In genomic region chr11:129289350-129290040, GRCh38 we compare ENCODE assay signal across 1 cellular context.
TF ChIP-seq lines count a peak whose summit lies in the region.

No MANE protein-coding gene starts in this region.

TF ChIP-seq in HepG2, 621 proteins besides CTCF, POLR2A, EP300 and RAD21:
- TF ChIP-seq ARID5B (CRISPR knock-in tag; IDR thresholded peaks at IDR 0.05) (no peak), ZSCAN22 (CRISPR knock-in tag; IDR thresholded peaks at IDR 0.05) (no peak), ZNF720 (CRISPR knock-in tag; IDR thresholded peaks at IDR 0.05) (no peak), ZNF7 (CRISPR knock-in tag; IDR thresholded peaks at IDR 0.05) (no peak), GFI1 (CRISPR knock-in tag; IDR thresholded peaks at IDR 0.05; ENCODE audit: borderline replicate concordance) (no peak), NFIC (IDR thresholded peaks at IDR 0.05; ENCODE audit: low read length) (no peak), PAX8 (CRISPR knock-in tag; IDR thresholded peaks at IDR 0.05; ENCODE audit: borderline replicate concordance) (no peak), SSRP1 (CRISPR knock-in tag; IDR thresholded peaks at IDR 0.05) (no peak)
- TF ChIP-seq, protein P1, sequence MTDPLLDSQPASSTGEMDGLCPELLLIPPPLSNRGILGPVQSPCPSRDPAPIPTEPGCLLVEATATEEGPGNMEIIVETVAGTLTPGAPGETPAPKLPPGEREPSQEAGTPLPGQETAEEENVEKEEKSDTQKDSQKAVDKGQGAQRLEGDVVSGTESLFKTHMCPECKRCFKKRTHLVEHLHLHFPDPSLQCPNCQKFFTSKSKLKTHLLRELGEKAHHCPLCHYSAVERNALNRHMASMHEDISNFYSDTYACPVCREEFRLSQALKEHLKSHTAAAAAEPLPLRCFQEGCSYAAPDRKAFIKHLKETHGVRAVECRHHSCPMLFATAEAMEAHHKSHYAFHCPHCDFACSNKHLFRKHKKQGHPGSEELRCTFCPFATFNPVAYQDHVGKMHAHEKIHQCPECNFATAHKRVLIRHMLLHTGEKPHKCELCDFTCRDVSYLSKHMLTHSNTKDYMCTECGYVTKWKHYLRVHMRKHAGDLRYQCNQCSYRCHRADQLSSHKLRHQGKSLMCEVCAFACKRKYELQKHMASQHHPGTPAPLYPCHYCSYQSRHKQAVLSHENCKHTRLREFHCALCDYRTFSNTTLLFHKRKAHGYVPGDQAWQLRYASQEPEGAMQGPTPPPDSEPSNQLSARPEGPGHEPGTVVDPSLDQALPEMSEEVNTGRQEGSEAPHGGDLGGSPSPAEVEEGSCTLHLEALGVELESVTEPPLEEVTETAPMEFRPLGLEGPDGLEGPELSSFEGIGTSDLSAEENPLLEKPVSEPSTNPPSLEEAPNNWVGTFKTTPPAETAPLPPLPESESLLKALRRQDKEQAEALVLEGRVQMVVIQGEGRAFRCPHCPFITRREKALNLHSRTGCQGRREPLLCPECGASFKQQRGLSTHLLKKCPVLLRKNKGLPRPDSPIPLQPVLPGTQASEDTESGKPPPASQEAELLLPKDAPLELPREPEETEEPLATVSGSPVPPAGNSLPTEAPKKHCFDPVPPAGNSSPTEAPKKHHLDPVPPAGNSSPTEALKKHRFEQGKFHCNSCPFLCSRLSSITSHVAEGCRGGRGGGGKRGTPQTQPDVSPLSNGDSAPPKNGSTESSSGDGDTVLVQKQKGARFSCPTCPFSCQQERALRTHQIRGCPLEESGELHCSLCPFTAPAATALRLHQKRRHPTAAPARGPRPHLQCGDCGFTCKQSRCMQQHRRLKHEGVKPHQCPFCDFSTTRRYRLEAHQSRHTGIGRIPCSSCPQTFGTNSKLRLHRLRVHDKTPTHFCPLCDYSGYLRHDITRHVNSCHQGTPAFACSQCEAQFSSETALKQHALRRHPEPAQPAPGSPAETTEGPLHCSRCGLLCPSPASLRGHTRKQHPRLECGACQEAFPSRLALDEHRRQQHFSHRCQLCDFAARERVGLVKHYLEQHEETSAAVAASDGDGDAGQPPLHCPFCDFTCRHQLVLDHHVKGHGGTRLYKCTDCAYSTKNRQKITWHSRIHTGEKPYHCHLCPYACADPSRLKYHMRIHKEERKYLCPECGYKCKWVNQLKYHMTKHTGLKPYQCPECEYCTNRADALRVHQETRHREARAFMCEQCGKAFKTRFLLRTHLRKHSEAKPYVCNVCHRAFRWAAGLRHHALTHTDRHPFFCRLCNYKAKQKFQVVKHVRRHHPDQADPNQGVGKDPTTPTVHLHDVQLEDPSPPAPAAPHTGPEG (CRISPR knock-in tag; IDR thresholded peaks at IDR 0.05) = no peak
